1 cellular context compared by ENCODE assay signal in genomic region chr1:24554714-24555113, GRCh38.
TF ChIP-seq lines count a peak whose summit lies in the region.

No MANE protein-coding gene starts in this region.

TF ChIP-seq in HepG2, 621 proteins besides CTCF, POLR2A, EP300 and RAD21 (continued from another document):
- 0 out of 2 replicates have a peak, but pooled peaks have one; percentile 34 for TF ChIP-seq ZBTB33 (CRISPR knock-in tag; IDR thresholded peaks at IDR 0.05)
- TF ChIP-seq TBL1XR1 (IDR thresholded peaks at IDR 0.05; ENCODE audit: borderline replicate concordance, low read length, partially characterized antibody): no peak
- TF ChIP-seq ZNF543 (CRISPR knock-in tag; IDR thresholded peaks at IDR 0.05): no peak
- TF ChIP-seq IRF2 (CRISPR knock-in tag; IDR thresholded peaks at IDR 0.05): no peak
- no peak for TF ChIP-seq ZBTB7B (CRISPR knock-in tag; IDR thresholded peaks at IDR 0.05)
- TF ChIP-seq FOXA1 (IDR thresholded peaks at IDR 0.05): no peak
- TF ChIP-seq FOXA1 (CRISPR knock-in tag; IDR thresholded peaks at IDR 0.05): no peak
- TF ChIP-seq ZNF770 (CRISPR knock-in tag; IDR thresholded peaks at IDR 0.05): peak; percentile 87
- no peak for TF ChIP-seq MBNL3 (CRISPR knock-in tag; conservative IDR thresholded peaks at IDR 0.05)
- TF ChIP-seq ZMYM3 (CRISPR knock-in tag; IDR thresholded peaks at IDR 0.05): peak; percentile 46; the same call in 1 of the 2 replicates
- TF ChIP-seq GFI1 (CRISPR knock-in tag; IDR thresholded peaks at IDR 0.05; ENCODE audit: borderline replicate concordance): no peak
- no peak for TF ChIP-seq ZNF766 (CRISPR knock-in tag; IDR thresholded peaks at IDR 0.05; ENCODE audit: borderline replicate concordance)
